In the genomic region with DNA sequence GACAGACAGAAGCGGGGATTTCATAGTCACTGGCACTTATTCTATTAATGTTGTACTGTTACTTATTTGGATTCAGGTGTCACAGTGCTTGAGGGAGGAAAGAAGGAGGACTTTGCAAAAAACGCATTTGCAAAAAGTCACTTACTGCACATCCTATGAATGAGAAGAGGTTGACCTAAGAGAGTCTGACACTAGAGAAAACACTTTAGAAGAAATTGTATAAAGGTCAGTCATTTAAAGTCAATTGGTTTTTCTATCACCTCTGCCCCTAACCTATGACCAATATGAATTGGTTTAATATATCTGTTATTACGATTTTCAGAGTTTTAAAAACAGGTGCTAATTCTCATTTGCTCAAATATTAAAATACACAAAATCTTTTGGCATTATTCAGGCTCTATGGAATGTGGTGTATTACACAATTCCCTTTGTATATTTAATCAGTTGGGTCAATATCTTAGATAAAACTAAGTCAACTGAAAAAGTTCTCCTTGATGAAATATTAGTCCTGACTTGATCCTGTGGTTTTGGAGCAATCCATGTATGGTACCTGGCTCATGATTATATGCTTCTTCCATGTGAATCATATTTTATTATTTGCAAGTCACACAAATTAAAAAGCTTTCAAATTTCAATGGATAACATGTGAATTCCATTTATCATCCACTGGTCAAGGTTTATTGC, we compare ENCODE assay signal across 19 cellular contexts.
"Had no signal": no experiment of that assay in that cellular context is flagged by ENCODE, and none has a peak within 500 bp of the region (broad histone marks: within the 10 kb centered on the region; RNA-seq: fewer than 3 reads in every experiment).

No MANE protein-coding gene starts in this region.

- H3K4me1 ChIP-seq: ascending aorta, colonic mucosa, lower lobe of right lung, right atrium auricular region, spleen, transverse colon had no signal

- H3K4me1 Mint-ChIP-seq: activated CD4-positive, alpha-beta memory T cell treated with anti-CD3 and anti-CD28 coated beads, Interleukin-2, amount 10 ng/mL, durations not matched to agents 7 days and 5 days; activated naive CD8-positive, alpha-beta T cell treated with anti-CD3 and anti-CD28 coated beads, Interleukin-2, amount 10 ng/mL, durations not matched to agents 7 days and 5 days; stimulated activated naive B cell treated with anti-CD40 and anti-IgM and Interleukin-4, amounts not matched to agents 10 μg/mL and 1 μg/mL and 100 μg/mL, for 72 hours had no signal

- FAIRE-seq: endothelial cell of umbilical vein had no signal

- DNase-seq: activated CD4-positive, alpha-beta memory T cell treated with anti-CD3 and anti-CD28 coated beads, Interleukin-2, amount 10 ng/mL, durations not matched to agents 7 days and 5 days; activated gamma-delta T cell treated with Interleukin-2 at 50 U/mL for 16 hours; activated naive CD8-positive, alpha-beta T cell treated with anti-CD3 and anti-CD28 coated beads, Interleukin-2, amount 10 ng/mL, durations not matched to agents 7 days and 5 days; activated T-cell treated with anti-CD3 and anti-CD28 coated beads, Interleukin-2, amount 50 U/mL, for 48 hours; colonic mucosa; effector CD4-positive, alpha-beta T cell; kidney glomerular epithelial cell; lower lobe of right lung; midbrain; spleen; stimulated activated CD4-positive, alpha-beta T cell treated with anti-CD3 and anti-CD28 coated beads, Interleukin-2, amount 100 ng/mL, for 24 hours; stimulated activated naive B cell treated with anti-CD40 and anti-IgM and Interleukin-4, amounts not matched to agents 10 μg/mL and 1 μg/mL and 100 μg/mL, for 72 hours; substantia nigra; T-helper 1 cell; transverse colon had no signal

- H3K4me3 ChIP-seq: ascending aorta, colonic mucosa, lower lobe of right lung, right atrium auricular region, spleen, transverse colon had no signal

- H3K4me3 Mint-ChIP-seq: activated CD4-positive, alpha-beta memory T cell treated with anti-CD3 and anti-CD28 coated beads, Interleukin-2, amount 10 ng/mL, durations not matched to agents 7 days and 5 days; activated naive CD8-positive, alpha-beta T cell treated with anti-CD3 and anti-CD28 coated beads, Interleukin-2, amount 10 ng/mL, durations not matched to agents 7 days and 5 days; stimulated activated naive B cell treated with anti-CD40 and anti-IgM and Interleukin-4, amounts not matched to agents 10 μg/mL and 1 μg/mL and 100 μg/mL, for 72 hours had no signal

- H3K27me3 Mint-ChIP-seq: activated CD4-positive, alpha-beta memory T cell treated with anti-CD3 and anti-CD28 coated beads, Interleukin-2, amount 10 ng/mL, durations not matched to agents 7 days and 5 days; activated naive CD8-positive, alpha-beta T cell treated with anti-CD3 and anti-CD28 coated beads, Interleukin-2, amount 10 ng/mL, durations not matched to agents 7 days and 5 days; stimulated activated naive B cell treated with anti-CD40 and anti-IgM and Interleukin-4, amounts not matched to agents 10 μg/mL and 1 μg/mL and 100 μg/mL, for 72 hours had no signal

- H3K27me3 ChIP-seq: ascending aorta, colonic mucosa, right atrium auricular region, spleen, transverse colon had no signal

- H3K36me3 Mint-ChIP-seq: activated naive CD8-positive, alpha-beta T cell treated with anti-CD3 and anti-CD28 coated beads, Interleukin-2, amount 10 ng/mL, durations not matched to agents 7 days and 5 days; stimulated activated naive B cell treated with anti-CD40 and anti-IgM and Interleukin-4, amounts not matched to agents 10 μg/mL and 1 μg/mL and 100 μg/mL, for 72 hours had no signal

- H3K27ac Mint-ChIP-seq: activated CD4-positive, alpha-beta memory T cell treated with anti-CD3 and anti-CD28 coated beads, Interleukin-2, amount 10 ng/mL, durations not matched to agents 7 days and 5 days; activated naive CD8-positive, alpha-beta T cell treated with anti-CD3 and anti-CD28 coated beads, Interleukin-2, amount 10 ng/mL, durations not matched to agents 7 days and 5 days; stimulated activated naive B cell treated with anti-CD40 and anti-IgM and Interleukin-4, amounts not matched to agents 10 μg/mL and 1 μg/mL and 100 μg/mL, for 72 hours had no signal

- H3K27ac ChIP-seq: ascending aorta, colonic mucosa, lower lobe of right lung, right atrium auricular region, spleen, transverse colon, VCaP had no signal

- H3K36me3 ChIP-seq: ascending aorta, colonic mucosa, lower lobe of right lung, right atrium auricular region, spleen, transverse colon had no signal

- ATAC-seq: stimulated activated naive B cell treated with anti-CD40 and anti-IgM and Interleukin-4, amounts not matched to agents 10 μg/mL and 1 μg/mL and 100 μg/mL, for 72 hours had no signal

- H3K9me3 ChIP-seq: ascending aorta, colonic mucosa, lower lobe of right lung, right atrium auricular region, spleen, transverse colon had no signal
